Comparison of ENCODE assay signal across 8 cellular contexts in the genomic region with DNA sequence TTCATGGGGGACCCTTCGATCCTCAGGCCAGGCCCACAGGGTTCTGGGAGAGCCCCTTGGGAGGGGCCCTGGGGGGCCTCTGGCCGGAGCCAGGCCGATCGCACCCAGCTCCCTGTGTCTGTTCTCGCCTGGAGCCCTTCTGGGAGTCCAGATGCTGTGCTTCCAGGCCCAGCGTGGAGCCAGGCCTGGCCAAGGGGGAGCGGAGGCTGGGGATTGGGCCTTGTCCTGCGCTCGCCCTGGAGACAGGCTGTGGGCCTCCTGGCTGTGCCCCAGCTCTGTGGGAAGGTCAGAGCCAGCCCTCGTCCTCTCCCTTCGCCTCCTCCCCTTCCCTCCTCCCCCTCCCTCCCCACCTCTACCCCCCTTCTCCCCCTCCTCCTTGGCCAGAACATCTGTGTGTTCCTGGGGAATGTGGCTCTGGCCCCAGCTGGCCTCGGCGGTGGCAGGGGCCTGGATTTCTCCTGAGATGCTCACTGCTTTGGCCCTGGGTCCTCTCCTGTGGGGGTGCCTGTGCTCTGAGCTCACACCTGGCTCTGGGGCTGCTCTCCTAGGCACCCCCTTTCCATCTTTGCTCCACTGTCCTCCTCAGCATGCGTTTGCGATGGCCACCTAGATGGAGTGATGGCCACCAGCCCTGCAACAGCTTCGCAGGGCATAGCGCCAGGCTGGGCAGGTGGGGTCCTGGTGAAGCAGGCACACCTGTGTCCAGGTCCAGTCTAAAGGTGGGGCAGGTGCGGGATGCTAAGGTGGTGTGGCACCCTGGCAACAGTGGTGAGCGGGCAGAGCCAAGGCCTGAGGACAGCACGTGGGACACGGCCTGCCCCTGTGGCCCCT.
DNase-seq lines count a peak whose midpoint lies in the region; ATAC-seq and TF ChIP-seq lines count a peak whose summit lies in the region.

No MANE protein-coding gene starts in this region.

- H3K4me1 Mint-ChIP-seq in activated T-helper 1 cell treated with anti-CD3 and anti-CD28 coated beads, Interleukin-12 subunit alpha, Interleukin-12 subunit beta, Interleukin-2, Interleukin-4 antibody, amounts not matched to agents 30 ng/mL and 10 ng/mL and 1 ng/mL, durations not matched to agents 14 hours and 24 hours and 36 hours (ENCODE audit: low read depth) = no peaks in the 10 kb centered on the region

- ATAC-seq in HG03571 (IDR thresholded peaks at IDR 0.05; ENCODE audit: unreplicated experiment) = no peak

- peak overlapping the region; percentile 87 for H3K27ac ChIP-seq in right atrium auricular region

- intact Hi-C loops in posterior vena cava (cut with DNase I) = no loop called here
- intact Hi-C loops in activated T-helper 1 cell treated with anti-CD3 and anti-CD28 coated beads, Interleukin-12 subunit alpha, Interleukin-12 subunit beta, Interleukin-2, Interleukin-4 antibody, amounts not matched to agents 30 ng/mL and 10 ng/mL and 1 ng/mL, durations not matched to agents 14 hours and 24 hours and 36 hours (cut with micrococcal nuclease) = no loop called here

- peaks cover 6% of the 10 kb centered on the region for H3K27me3 Mint-ChIP-seq in activated T-helper 1 cell treated with anti-CD3 and anti-CD28 coated beads, Interleukin-12 subunit alpha, Interleukin-12 subunit beta, Interleukin-2, Interleukin-4 antibody, amounts not matched to agents 30 ng/mL and 10 ng/mL and 1 ng/mL, durations not matched to agents 14 hours and 24 hours and 36 hours (ENCODE audit: insufficient read depth)

- no peak for TF ChIP-seq POLR2A in erythroblast (IDR thresholded peaks at IDR 0.05; ENCODE audit: low read length)

- no peaks in the 10 kb centered on the region for H3K9me3 Mint-ChIP-seq in activated T-helper 1 cell treated with anti-CD3 and anti-CD28 coated beads, Interleukin-12 subunit alpha, Interleukin-12 subunit beta, Interleukin-2, Interleukin-4 antibody, amounts not matched to agents 30 ng/mL and 10 ng/mL and 1 ng/mL, durations not matched to agents 14 hours and 24 hours and 36 hours

- peak overlapping the region; percentile 55 for H3K4me3 ChIP-seq in adipocyte (ENCODE audit: low read length)
- H3K4me3 ChIP-seq in right atrium auricular region = no peak overlapping the region

- H3K9me3 ChIP-seq in adipocyte (ENCODE audit: control insufficient read depth, low read length) (no peaks in the 10 kb centered on the region), right atrium auricular region (no peaks in the 10 kb centered on the region)

- peak in 11 of 14 donors; percentile 10 to 76 (median 38) for DNase-seq in C1 segment of cervical spinal cord (lab: John Stamatoyannopoulos, UW)
- DNase-seq in adipocyte (ENCODE audit: low read depth) = peak; percentile 81
- peak; percentile 81 for DNase-seq in right atrium auricular region (ENCODE audit: low spot score)
- peak; percentile 94 for DNase-seq in posterior vena cava (ENCODE audit: low spot score)
- no peak for DNase-seq in erythroblast (lab: John Stamatoyannopoulos, UW)
- DNase-seq in activated T-helper 1 cell treated with anti-CD3 and anti-CD28 coated beads, Interleukin-12 subunit alpha, Interleukin-12 subunit beta, Interleukin-2, Interleukin-4 antibody, amounts not matched to agents 30 ng/mL and 10 ng/mL and 1 ng/mL, durations not matched to agents 14 hours and 24 hours and 36 hours (ENCODE audit: low spot score) = no peak
- no peak for DNase-seq in NCI-H748 (lab: John Stamatoyannopoulos, UW; ENCODE audit: unreplicated experiment)

- H3K9ac ChIP-seq in adipocyte (ENCODE audit: low read length) = peak overlapping the region; percentile 89

- TF ChIP-seq CTCF in right atrium auricular region (IDR thresholded peaks at IDR 0.05) = no peak

- H3K27me3 ChIP-seq in adipocyte (replicated peaks; ENCODE audit: control insufficient read depth, insufficient read depth, low read length) = no peaks in the 10 kb centered on the region
- H3K27me3 ChIP-seq in right atrium auricular region = no peaks in the 10 kb centered on the region

- no peak overlapping the region for H3K4me3 Mint-ChIP-seq in activated T-helper 1 cell treated with anti-CD3 and anti-CD28 coated beads, Interleukin-12 subunit alpha, Interleukin-12 subunit beta, Interleukin-2, Interleukin-4 antibody, amounts not matched to agents 30 ng/mL and 10 ng/mL and 1 ng/mL, durations not matched to agents 14 hours and 24 hours and 36 hours

- H3K27ac Mint-ChIP-seq in activated T-helper 1 cell treated with anti-CD3 and anti-CD28 coated beads, Interleukin-12 subunit alpha, Interleukin-12 subunit beta, Interleukin-2, Interleukin-4 antibody, amounts not matched to agents 30 ng/mL and 10 ng/mL and 1 ng/mL, durations not matched to agents 14 hours and 24 hours and 36 hours = no peak overlapping the region

- peaks cover 85% of the 10 kb centered on the region for H3K4me1 ChIP-seq in adipocyte (ENCODE audit: control insufficient read depth, insufficient read depth, low read length)
- H3K4me1 ChIP-seq in right atrium auricular region = peaks cover 0 to 45% of the 10 kb centered on the region in 2 donors

- no peaks in the 10 kb centered on the region for H3K36me3 Mint-ChIP-seq in activated T-helper 1 cell treated with anti-CD3 and anti-CD28 coated beads, Interleukin-12 subunit alpha, Interleukin-12 subunit beta, Interleukin-2, Interleukin-4 antibody, amounts not matched to agents 30 ng/mL and 10 ng/mL and 1 ng/mL, durations not matched to agents 14 hours and 24 hours and 36 hours (ENCODE audit: low read depth)

- H3K36me3 ChIP-seq in adipocyte (ENCODE audit: control insufficient read depth, insufficient read depth, low read length, severe bottlenecking) (no peaks in the 10 kb centered on the region), right atrium auricular region (no peaks in the 10 kb centered on the region)

Comparison
In these comparisons a context has a peak if more than half of its experiments do, and no peak if none do; other contexts are left out.
1. DNase-seq: peak in C1 segment of cervical spinal cord (11 of 14), adipocyte (single experiment), right atrium auricular region (single experiment) and posterior vena cava (single experiment); none in erythroblast (0 of 2), activated T-helper 1 cell treated with anti-CD3 and anti-CD28 coated beads, Interleukin-12 subunit alpha, Interleukin-12 subunit beta, Interleukin-2, Interleukin-4 antibody, amounts not matched to agents 30 ng/mL and 10 ng/mL and 1 ng/mL, durations not matched to agents 14 hours and 24 hours and 36 hours (single experiment) and NCI-H748 (single experiment).